Comparison of ENCODE assay signal across 1 cellular context in the genomic region with DNA sequence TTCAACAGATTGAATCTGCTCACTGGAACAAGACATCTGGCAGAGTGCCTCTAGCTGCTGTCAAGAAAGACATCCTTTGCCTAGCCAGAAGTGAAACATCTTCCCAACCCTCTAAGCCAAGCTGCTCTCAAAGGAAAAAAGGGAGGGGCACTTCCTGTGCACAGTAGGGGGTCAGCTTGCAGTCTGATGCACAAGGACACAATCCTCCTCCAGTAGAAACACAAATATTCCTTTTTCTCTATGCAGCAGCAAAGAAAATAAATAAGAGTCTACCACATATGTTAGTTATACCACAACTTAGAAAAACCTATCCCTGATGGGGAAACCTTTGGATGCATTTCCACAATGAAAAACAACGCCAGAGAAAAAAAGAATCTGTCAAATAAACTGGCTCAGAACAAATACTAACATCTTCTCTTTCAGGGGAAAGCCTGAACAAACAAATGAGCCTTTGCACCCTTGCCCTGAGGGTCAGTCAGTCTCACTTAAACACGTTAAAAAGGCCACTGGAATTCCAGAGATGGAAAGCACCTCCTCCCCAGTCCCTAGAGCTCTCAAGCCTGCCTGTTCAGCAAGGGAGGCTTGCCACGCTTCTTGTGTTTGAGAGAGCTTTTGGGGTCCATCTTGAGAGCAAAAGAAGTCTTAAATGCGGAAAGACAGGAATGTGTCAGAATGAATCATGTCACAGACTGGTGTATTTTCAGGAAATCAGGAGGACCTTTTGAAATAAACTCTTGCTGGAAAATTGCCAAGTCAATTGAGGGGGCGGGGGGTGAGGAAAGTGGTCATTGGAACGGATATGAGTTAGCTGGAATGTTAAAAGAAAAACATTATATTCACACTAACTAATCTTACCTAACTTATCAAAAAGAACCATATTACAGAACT.
TF ChIP-seq lines count a peak whose summit lies in the region.

No MANE protein-coding gene starts in this region.

TF ChIP-seq in K562, 482 proteins besides CTCF, POLR2A, EP300 and RAD21 (continued from another document):
- TF ChIP-seq ZNF609 (CRISPR knock-in tag; IDR thresholded peaks at IDR 0.05; ENCODE audit: borderline replicate concordance) (no peak), KDM1A (IDR thresholded peaks at IDR 0.05) (peak; percentile 25 to 55; a peak in 1 of 4 replicates), SIRT6 (IDR thresholded peaks at IDR 0.05; ENCODE audit: low read depth, low read length) (no peak), DACH1 (IDR thresholded peaks at IDR 0.05; ENCODE audit: partially characterized antibody) (no peak), NFE2L1 (tag; IDR thresholded peaks at IDR 0.05; ENCODE audit: borderline replicate concordance, low read depth) (no peak), PBX2 (CRISPR knock-in tag; IDR thresholded peaks at IDR 0.05; ENCODE audit: low read depth) (no peak), PBX2 (tag; conservative IDR thresholded peaks at IDR 0.05; ENCODE audit: low read depth) (0 out of 2 replicates have a peak, but pooled peaks have one; percentile 26), CBX8 (IDR thresholded peaks at IDR 0.05; ENCODE audit: borderline replicate concordance, extremely low read depth, low read depth, low read length, poor library complexity, severe bottlenecking) (no peak), TEAD2 (tag; IDR thresholded peaks at IDR 0.05) (no peak), TEAD4 (IDR thresholded peaks at IDR 0.05; ENCODE audit: low read length) (peak; percentile 5; the same call in 1 of the 2 replicates), TEAD4 (CRISPR knock-in tag; IDR thresholded peaks at IDR 0.05; ENCODE audit: borderline replicate concordance) (no peak), NFE2 (IDR thresholded peaks at IDR 0.05; ENCODE audit: low read depth) (0 out of 2 replicates have a peak, but pooled peaks have one; percentile 19), NFIC (IDR thresholded peaks at IDR 0.05) (peak; percentile 97), CCNT2 (IDR thresholded peaks at IDR 0.05; ENCODE audit: borderline replicate concordance, extremely low read depth, insufficient read length, low read depth, low read length) (no peak), ATF7 (IDR thresholded peaks at IDR 0.05) (no peak), ZFX (CRISPR knock-in tag; IDR thresholded peaks at IDR 0.05) (no peak), ETV1 (tag; conservative IDR thresholded peaks at IDR 0.05; ENCODE audit: low read depth) (0 out of 2 replicates have a peak, but pooled peaks have one; percentile 38), PTTG1 (tag; IDR thresholded peaks at IDR 0.05; ENCODE audit: low read depth) (no peak), MEIS2 (IDR thresholded peaks at IDR 0.05; ENCODE audit: partially characterized antibody) (peak; percentile 55), MAX (CRISPR knock-in tag; IDR thresholded peaks at IDR 0.05) (no peak), XRCC5 (IDR thresholded peaks at IDR 0.05; ENCODE audit: low read depth, low read length) (no peak), PHF20 (IDR thresholded peaks at IDR 0.05; ENCODE audit: partially characterized antibody) (no peak), ELF2 (CRISPR knock-in tag; IDR thresholded peaks at IDR 0.05) (no peak), ZNF785 (CRISPR knock-in tag; IDR thresholded peaks at IDR 0.05) (no peak), BRCA1 (IDR thresholded peaks at IDR 0.05) (no peak), BRCA1 (CRISPR knock-in tag; IDR thresholded peaks at IDR 0.05) (no peak), ZSCAN29 (IDR thresholded peaks at IDR 0.05) (no peak), SETDB1 (IDR thresholded peaks at IDR 0.05; ENCODE audit: low read length) (no peak), CTBP1 (IDR thresholded peaks at IDR 0.05; ENCODE audit: borderline replicate concordance) (no peak), ZNF146 (CRISPR knock-in tag; IDR thresholded peaks at IDR 0.05; ENCODE audit: unreplicated experiment) (no peak), ARNT (IDR thresholded peaks at IDR 0.05) (no peak)
- TF ChIP-seq, protein P1, sequence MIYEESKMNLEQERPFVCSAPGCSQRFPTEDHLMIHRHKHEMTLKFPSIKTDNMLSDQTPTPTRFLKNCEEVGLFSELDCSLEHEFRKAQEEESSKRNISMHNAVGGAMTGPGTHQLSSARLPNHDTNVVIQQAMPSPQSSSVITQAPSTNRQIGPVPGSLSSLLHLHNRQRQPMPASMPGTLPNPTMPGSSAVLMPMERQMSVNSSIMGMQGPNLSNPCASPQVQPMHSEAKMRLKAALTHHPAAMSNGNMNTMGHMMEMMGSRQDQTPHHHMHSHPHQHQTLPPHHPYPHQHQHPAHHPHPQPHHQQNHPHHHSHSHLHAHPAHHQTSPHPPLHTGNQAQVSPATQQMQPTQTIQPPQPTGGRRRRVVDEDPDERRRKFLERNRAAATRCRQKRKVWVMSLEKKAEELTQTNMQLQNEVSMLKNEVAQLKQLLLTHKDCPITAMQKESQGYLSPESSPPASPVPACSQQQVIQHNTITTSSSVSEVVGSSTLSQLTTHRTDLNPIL (CRISPR knock-in tag; IDR thresholded peaks at IDR 0.05): no peak
- TF ChIP-seq, protein P2, sequence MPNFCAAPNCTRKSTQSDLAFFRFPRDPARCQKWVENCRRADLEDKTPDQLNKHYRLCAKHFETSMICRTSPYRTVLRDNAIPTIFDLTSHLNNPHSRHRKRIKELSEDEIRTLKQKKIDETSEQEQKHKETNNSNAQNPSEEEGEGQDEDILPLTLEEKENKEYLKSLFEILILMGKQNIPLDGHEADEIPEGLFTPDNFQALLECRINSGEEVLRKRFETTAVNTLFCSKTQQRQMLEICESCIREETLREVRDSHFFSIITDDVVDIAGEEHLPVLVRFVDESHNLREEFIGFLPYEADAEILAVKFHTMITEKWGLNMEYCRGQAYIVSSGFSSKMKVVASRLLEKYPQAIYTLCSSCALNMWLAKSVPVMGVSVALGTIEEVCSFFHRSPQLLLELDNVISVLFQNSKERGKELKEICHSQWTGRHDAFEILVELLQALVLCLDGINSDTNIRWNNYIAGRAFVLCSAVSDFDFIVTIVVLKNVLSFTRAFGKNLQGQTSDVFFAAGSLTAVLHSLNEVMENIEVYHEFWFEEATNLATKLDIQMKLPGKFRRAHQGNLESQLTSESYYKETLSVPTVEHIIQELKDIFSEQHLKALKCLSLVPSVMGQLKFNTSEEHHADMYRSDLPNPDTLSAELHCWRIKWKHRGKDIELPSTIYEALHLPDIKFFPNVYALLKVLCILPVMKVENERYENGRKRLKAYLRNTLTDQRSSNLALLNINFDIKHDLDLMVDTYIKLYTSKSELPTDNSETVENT (CRISPR knock-in tag; IDR thresholded peaks at IDR 0.05): no peak
- TF ChIP-seq, protein P3, sequence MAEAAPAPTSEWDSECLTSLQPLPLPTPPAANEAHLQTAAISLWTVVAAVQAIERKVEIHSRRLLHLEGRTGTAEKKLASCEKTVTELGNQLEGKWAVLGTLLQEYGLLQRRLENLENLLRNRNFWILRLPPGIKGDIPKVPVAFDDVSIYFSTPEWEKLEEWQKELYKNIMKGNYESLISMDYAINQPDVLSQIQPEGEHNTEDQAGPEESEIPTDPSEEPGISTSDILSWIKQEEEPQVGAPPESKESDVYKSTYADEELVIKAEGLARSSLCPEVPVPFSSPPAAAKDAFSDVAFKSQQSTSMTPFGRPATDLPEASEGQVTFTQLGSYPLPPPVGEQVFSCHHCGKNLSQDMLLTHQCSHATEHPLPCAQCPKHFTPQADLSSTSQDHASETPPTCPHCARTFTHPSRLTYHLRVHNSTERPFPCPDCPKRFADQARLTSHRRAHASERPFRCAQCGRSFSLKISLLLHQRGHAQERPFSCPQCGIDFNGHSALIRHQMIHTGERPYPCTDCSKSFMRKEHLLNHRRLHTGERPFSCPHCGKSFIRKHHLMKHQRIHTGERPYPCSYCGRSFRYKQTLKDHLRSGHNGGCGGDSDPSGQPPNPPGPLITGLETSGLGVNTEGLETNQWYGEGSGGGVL (CRISPR knock-in tag; IDR thresholded peaks at IDR 0.05): no peak
